In genomic region chr10:130194991-130195645, GRCh38 we compare ENCODE assay signal across 30 cellular contexts.
"Had no signal": no experiment of that assay in that cellular context is flagged by ENCODE, and none has a peak within 500 bp of the region (broad histone marks: within the 10 kb centered on the region; RNA-seq: fewer than 3 reads in every experiment).

No MANE protein-coding gene starts in this region.

- H3K36me3 ChIP-seq: adrenal gland, esophagus squamous epithelium, gastroesophageal sphincter, WERI-Rb-1 had no signal

- FAIRE-seq: colon, endometrium, endothelial cell of umbilical vein had no signal

- H3K27me3 ChIP-seq: adrenal gland, body of pancreas had no signal

- ATAC-seq: activated CD4-positive, CD25-positive, alpha-beta regulatory T cell treated with anti-CD3 and anti-CD28 coated beads, Interleukin-2, amount 50 U/mL, for 24 hours; activated CD8-positive, alpha-beta T cell treated with anti-CD3 and anti-CD28 coated beads for 36 hours; activated naive CD8-positive, alpha-beta T cell treated with anti-CD3 and anti-CD28 coated beads, Interleukin-2, amount 50 U/mL, for 24 hours; body of pancreas; gastroesophageal sphincter; T-helper 17 cell had no signal

- H3K9me3 ChIP-seq: adrenal gland, body of pancreas, esophagus squamous epithelium, gastroesophageal sphincter had no signal

- H3K4me3 ChIP-seq: adrenal gland, body of pancreas, esophagus squamous epithelium, gastroesophageal sphincter had no signal

- DNase-seq: activated B cell treated with CpG ODN at 0.5 μM for 24 hours; activated CD4-positive, alpha-beta T cell treated with anti-CD3 and anti-CD28 coated beads for 48 hours; activated CD4-positive, alpha-beta T cell treated with anti-CD3 and anti-CD28 coated beads, Interleukin-2, amount 50 U/mL, for 1 hour; activated CD4-positive, alpha-beta T cell treated with anti-CD3 and anti-CD28 coated beads, Interleukin-2, amount 50 U/mL, for 48 hours; activated CD8-positive, alpha-beta memory T cell treated with anti-CD3 and anti-CD28 coated beads for 24 hours; activated CD8-positive, alpha-beta T cell treated with anti-CD3 and anti-CD28 coated beads for 36 hours; activated effector memory CD4-positive, alpha-beta T cell treated with anti-CD3 and anti-CD28 coated beads, Interleukin-2, amount 50 U/mL, for 16 hours; activated naive CD4-positive, alpha-beta T cell treated with anti-CD3 and anti-CD28 coated beads for 36 hours; activated naive CD8-positive, alpha-beta T cell treated with anti-CD3 and anti-CD28 coated beads for 36 hours; activated naive CD8-positive, alpha-beta T cell treated with anti-CD3 and anti-CD28 coated beads, Interleukin-2, amount 50 U/mL, for 24 hours; activated T-cell treated with anti-CD3 and anti-CD28 coated beads, Interleukin-2, amount 50 U/mL, for 1 hour; activated T-cell treated with anti-CD3 and anti-CD28 coated beads, Interleukin-2, amount 50 U/mL, for 48 hours; adrenal gland; amygdala; body of pancreas; caudate nucleus; cortex of kidney; effector CD8-positive, alpha-beta T cell; esophagus squamous epithelium; foreskin melanocyte; T-helper 1 cell; T-helper 17 cell; T1000; WERI-Rb-1 had no signal

- H3K27ac ChIP-seq: adrenal gland, body of pancreas, epithelial cell of prostate, esophagus squamous epithelium, gastroesophageal sphincter, WERI-Rb-1 had no signal
